Comparison of ENCODE assay signal across 19 cellular contexts in the genomic region with DNA sequence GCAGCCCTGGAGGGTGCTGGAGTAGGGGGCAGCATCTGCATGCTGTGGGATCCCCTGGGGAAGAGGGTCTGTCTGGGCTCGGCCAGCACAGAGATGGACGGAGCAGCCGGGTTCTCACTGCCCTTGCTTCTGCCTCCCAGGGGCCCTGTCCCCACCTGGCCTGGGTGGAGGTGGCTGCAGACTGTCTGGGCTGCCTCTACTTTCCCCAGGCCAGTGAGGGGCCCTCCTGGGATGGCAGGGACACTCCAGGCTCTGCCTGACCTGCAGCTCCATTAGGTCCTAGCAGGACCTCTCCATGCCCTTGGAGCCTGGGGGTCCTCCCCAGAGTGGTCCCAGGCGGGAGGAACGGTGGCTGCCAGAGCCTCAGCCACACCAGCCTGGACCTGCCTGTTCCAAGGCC.
A peak's percentile ranks its signal among the peaks of the same experiment; 100 is the strongest.
DNase-seq lines count a peak whose midpoint lies in the region; ATAC-seq, FAIRE-seq and TF ChIP-seq lines count a peak whose summit lies in the region.
"Had no signal": no experiment of that assay in that cellular context is flagged by ENCODE, and none has a peak within 500 bp of the region (broad histone marks: within the 10 kb centered on the region; RNA-seq: fewer than 3 reads in every experiment).

No MANE protein-coding gene starts in this region.

- no peaks in the 10 kb centered on the region for H3K9me3 ChIP-seq in BLaER1 treated with 17β-estradiol and CSF1 and Interleukin-3, amounts not matched to agents 10 nM and 100 nM (replicated peaks in 1 of 11)
- H3K9me3 ChIP-seq in HEK293 (ENCODE audit: control insufficient read depth, insufficient read depth, low read depth, low read length) (no peaks in the 10 kb centered on the region), kidney (ENCODE audit: control insufficient read depth in 1 of 2, low read length in 2 of 2) (no peaks in the 10 kb centered on the region), small intestine (ENCODE audit: control insufficient read depth, low read depth) (no peaks in the 10 kb centered on the region)
- H3K9me3 ChIP-seq: MG63 had no signal

- no peaks in the 10 kb centered on the region for H3K27me3 Mint-ChIP-seq in osteocyte (ENCODE audit: unreplicated experiment)

- H3K4me3 ChIP-seq in BLaER1 treated with 17β-estradiol and CSF1 and Interleukin-3, amounts not matched to agents 10 nM and 100 nM, result no peak overlapping the region
- H3K4me3 ChIP-seq in HEK293 (ENCODE audit: low read depth, low read length), result no peak overlapping the region
- H3K4me3 ChIP-seq in kidney (ENCODE audit: low read length in 2 of 2), result no peak overlapping the region
- H3K4me3 ChIP-seq in small intestine (ENCODE audit: low read depth in 1 of 2, low read length in 2 of 2), result no peak overlapping the region
- H3K4me3 ChIP-seq: MG63 had no signal

- peaks cover 2% of the 10 kb centered on the region for H3K4me1 Mint-ChIP-seq in osteocyte (ENCODE audit: unreplicated experiment)

- H3K36me3 Mint-ChIP-seq in osteocyte (ENCODE audit: unreplicated experiment), result no peaks in the 10 kb centered on the region

- no peaks in the 10 kb centered on the region for H3K9me3 Mint-ChIP-seq in osteocyte (ENCODE audit: unreplicated experiment)
- H3K9me3 Mint-ChIP-seq: H9 had no signal

- H3K27ac ChIP-seq in BLaER1 treated with 17β-estradiol and CSF1 and Interleukin-3, amounts not matched to agents 10 nM and 100 nM, result no peak overlapping the region
- H3K27ac ChIP-seq in HEK293 (ENCODE audit: extremely low read depth, low read depth, low read length), result no peak overlapping the region
- no peak overlapping the region for H3K27ac ChIP-seq in kidney (ENCODE audit: low read depth in 2 of 2, low read length in 2 of 2)
- peak overlapping the region; percentile 93 to 99 for H3K27ac ChIP-seq in small intestine (ENCODE audit: low read depth in 1 of 2, low read length in 1 of 2)
- H3K27ac ChIP-seq: KMS-11 had no signal

- TF ChIP-seq CTCF in HEK293 (tag by site-specific recombination; IDR thresholded peaks at IDR 0.05) (no peak), kidney (IDR thresholded peaks at IDR 0.05; ENCODE audit: borderline replicate concordance, extremely low read depth, insufficient read depth) (no peak), osteocyte (IDR thresholded peaks at IDR 0.05) (no peak)

- FAIRE-seq in kidney (lab: Jason Lieb, UNC) (no peak), small intestine (lab: Jason Lieb, UNC) (no peak)
- FAIRE-seq: RCC 7860 had no signal

- POLR2A ChIA-PET in HEK293 (lab: Yijun Ruan, JAX), result no interaction called here

- no peak overlapping the region; a peak in 2 of 22 replicates for H3K9ac ChIP-seq in BLaER1 treated with 17β-estradiol and CSF1 and Interleukin-3, amounts not matched to agents 10 nM and 100 nM
- H3K9ac ChIP-seq in kidney (ENCODE audit: low read length in 2 of 2), result no peak overlapping the region
- H3K9ac ChIP-seq: KMS-11 had no signal

- H3K4me2 ChIP-seq in BLaER1 treated with 17β-estradiol and CSF1 and Interleukin-3, amounts not matched to agents 10 nM and 100 nM, result peak overlapping the region in 10 of 11 experiments; percentile 51 to 92 (median 82); a peak in 17 of 22 replicates
- H3K4me2 ChIP-seq: KMS-11 had no signal

- peaks cover 0 to 39% (median 0%) of the 10 kb centered on the region in 11 experiments; a peak in 6 of 22 replicates for H3K27me3 ChIP-seq in BLaER1 treated with 17β-estradiol and CSF1 and Interleukin-3, amounts not matched to agents 10 nM and 100 nM
- no peaks in the 10 kb centered on the region for H3K27me3 ChIP-seq in small intestine (ENCODE audit: control insufficient read depth in 2 of 2, insufficient read depth in 2 of 2, low read length in 2 of 2)
- H3K27me3 ChIP-seq: MG63 had no signal

- H4K20me1 ChIP-seq in BLaER1 treated with 17β-estradiol and CSF1 and Interleukin-3, amounts not matched to agents 10 nM and 100 nM, result peaks cover 0 to 54% (median 6%) of the 10 kb centered on the region in 11 experiments; a peak in 12 of 22 replicates

- WGBS in small intestine, 3 donors, result 85 to 92% (median 90%) methylated on average over 5 of the region's 5 CpGs

- no peak for ATAC-seq in GM18909 (IDR thresholded peaks at IDR 0.05; ENCODE audit: poor library complexity, unreplicated experiment)

- intact Hi-C loops in kidney (cut with DNase I), result no loop called here

- H3K36me3 ChIP-seq in BLaER1 treated with 17β-estradiol and CSF1 and Interleukin-3, amounts not matched to agents 10 nM and 100 nM, result no peaks in the 10 kb centered on the region
- H3K36me3 ChIP-seq in HEK293 (ENCODE audit: control insufficient read depth in 2 of 2, insufficient read depth in 1 of 2, low read length in 2 of 2) (no peaks in the 10 kb centered on the region), kidney (ENCODE audit: control insufficient read depth in 1 of 2, insufficient read depth in 2 of 2, low read length in 2 of 2) (no peaks in the 10 kb centered on the region), small intestine (ENCODE audit: control insufficient read depth in 2 of 2, insufficient read depth in 2 of 2, low read length in 2 of 2) (no peaks in the 10 kb centered on the region)
- H3K36me3 ChIP-seq: MG63 had no signal

- H3K27ac Mint-ChIP-seq in osteocyte (ENCODE audit: unreplicated experiment), result no peak overlapping the region

- peaks cover 13 to 63% (median 42%) of the 10 kb centered on the region in 10 experiments for H3K4me1 ChIP-seq in BLaER1 treated with 17β-estradiol and CSF1 and Interleukin-3, amounts not matched to agents 10 nM and 100 nM
- H3K4me1 ChIP-seq in HEK293 (ENCODE audit: control insufficient read depth, insufficient read depth, low read length) (no peaks in the 10 kb centered on the region), kidney (ENCODE audit: control insufficient read depth in 1 of 2, insufficient read depth in 1 of 2, low read depth in 1 of 2, low read length in 2 of 2) (peaks cover 8 to 17% of the 10 kb centered on the region in 2 donors), small intestine (ENCODE audit: control insufficient read depth in 2 of 2, insufficient read depth in 1 of 2, low read depth in 1 of 2, low read length in 1 of 2) (peaks cover 3 to 30% of the 10 kb centered on the region in 2 donors)

- DNase-seq in kidney, result peak; percentile 68
- no peak for DNase-seq in small intestine
- DNase-seq in superior temporal gyrus (ENCODE audit: extremely low spot score), result no peak
- no peak for DNase-seq in osteocyte (ENCODE audit: extremely low spot score, unreplicated experiment)
- DNase-seq: C1 segment of cervical spinal cord, COR-L47, DMS153, EL, H9, MG63, NCI-H1105, NCI-H1694 treated with DMSO at 0.1 percent for 48 hours, NCI-H2171 treated with DMSO at 0.1 percent for 48 hours, NCI-H510A treated with DMSO at 0.1 percent for 48 hours had no signal

- no peak overlapping the region for H3K4me3 Mint-ChIP-seq in osteocyte (ENCODE audit: unreplicated experiment)
- H3K4me3 Mint-ChIP-seq: H9 had no signal

- CTCF ChIA-PET in HEK293 (lab: Yijun Ruan, JAX), result interaction anchor here (0.8 to 3.4 kb wide), 3 partner anchors 79 to 194 kb away, joined by 3 to 16 read pairs (median 9); no protein-coding TSS in a partner anchor

TF ChIP-seq in HEK293, 187 proteins besides CTCF, POLR2A, EP300 and RAD21:
- TF ChIP-seq ZNF248 (tag by site-specific recombination; IDR thresholded peaks at IDR 0.05) (no peak), GLIS2 (tag by site-specific recombination; IDR thresholded peaks at IDR 0.05) (peak; percentile 38; the same call in 1 of the 2 replicates), KLF1 (tag by site-specific recombination; IDR thresholded peaks at IDR 0.05) (no peak), ZNF510 (tag by site-specific recombination; IDR thresholded peaks at IDR 0.05; ENCODE audit: insufficient replicate concordance) (no peak), ZNF174 (tag by site-specific recombination; IDR thresholded peaks at IDR 0.05) (no peak), ZNF302 (tag by site-specific recombination; IDR thresholded peaks at IDR 0.05; ENCODE audit: low read depth) (no peak), ZNF211 (tag by site-specific recombination; IDR thresholded peaks at IDR 0.05; ENCODE audit: low read depth) (no peak), ZNF155 (tag by site-specific recombination; IDR thresholded peaks at IDR 0.05) (no peak)
- TF ChIP-seq, protein P1, sequence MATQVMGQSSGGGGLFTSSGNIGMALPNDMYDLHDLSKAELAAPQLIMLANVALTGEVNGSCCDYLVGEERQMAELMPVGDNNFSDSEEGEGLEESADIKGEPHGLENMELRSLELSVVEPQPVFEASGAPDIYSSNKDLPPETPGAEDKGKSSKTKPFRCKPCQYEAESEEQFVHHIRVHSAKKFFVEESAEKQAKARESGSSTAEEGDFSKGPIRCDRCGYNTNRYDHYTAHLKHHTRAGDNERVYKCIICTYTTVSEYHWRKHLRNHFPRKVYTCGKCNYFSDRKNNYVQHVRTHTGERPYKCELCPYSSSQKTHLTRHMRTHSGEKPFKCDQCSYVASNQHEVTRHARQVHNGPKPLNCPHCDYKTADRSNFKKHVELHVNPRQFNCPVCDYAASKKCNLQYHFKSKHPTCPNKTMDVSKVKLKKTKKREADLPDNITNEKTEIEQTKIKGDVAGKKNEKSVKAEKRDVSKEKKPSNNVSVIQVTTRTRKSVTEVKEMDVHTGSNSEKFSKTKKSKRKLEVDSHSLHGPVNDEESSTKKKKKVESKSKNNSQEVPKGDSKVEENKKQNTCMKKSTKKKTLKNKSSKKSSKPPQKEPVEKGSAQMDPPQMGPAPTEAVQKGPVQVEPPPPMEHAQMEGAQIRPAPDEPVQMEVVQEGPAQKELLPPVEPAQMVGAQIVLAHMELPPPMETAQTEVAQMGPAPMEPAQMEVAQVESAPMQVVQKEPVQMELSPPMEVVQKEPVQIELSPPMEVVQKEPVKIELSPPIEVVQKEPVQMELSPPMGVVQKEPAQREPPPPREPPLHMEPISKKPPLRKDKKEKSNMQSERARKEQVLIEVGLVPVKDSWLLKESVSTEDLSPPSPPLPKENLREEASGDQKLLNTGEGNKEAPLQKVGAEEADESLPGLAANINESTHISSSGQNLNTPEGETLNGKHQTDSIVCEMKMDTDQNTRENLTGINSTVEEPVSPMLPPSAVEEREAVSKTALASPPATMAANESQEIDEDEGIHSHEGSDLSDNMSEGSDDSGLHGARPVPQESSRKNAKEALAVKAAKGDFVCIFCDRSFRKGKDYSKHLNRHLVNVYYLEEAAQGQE (tag by site-specific recombination; IDR thresholded peaks at IDR 0.05), result no peak
TF ChIP-seq in HEK293: peak in this region for 1.

Comparison
In these comparisons a context has a peak if more than half of its experiments do, and no peak if none do; other contexts are left out.
1. H3K27ac ChIP-seq: peak in small intestine (2 of 2); none in BLaER1 treated with 17β-estradiol and CSF1 and Interleukin-3, amounts not matched to agents 10 nM and 100 nM (0 of 11), HEK293 (single experiment) and kidney (0 of 2).